8 cellular contexts compared by ENCODE assay signal in genomic region chr1:234322979-234323378, GRCh38. TPM values are rescaled to one million over a fixed set of nuclear protein-coding genes. Genes with fewer than 3 reads are reported as not detected.
DNase-seq lines count a peak whose midpoint lies in the region; ATAC-seq and TF ChIP-seq lines count a peak whose summit lies in the region.

No MANE protein-coding gene starts in this region.

- DNase-seq in DMS 273 (lab: John Stamatoyannopoulos, UW; ENCODE audit: unreplicated experiment), result peak; percentile 67
- no peak for DNase-seq in DMS 273 treated with DMSO at 0.1 percent for 48 hours (lab: John Stamatoyannopoulos, UW)
- peak; percentile 59 for DNase-seq in NCI-H146 (lab: John Stamatoyannopoulos, UW)
- DNase-seq in activated CD4-positive, alpha-beta T cell treated with anti-CD3 and anti-CD28 coated beads, Interleukin-2, amount 50 U/mL, for 48 hours, result peak; percentile 67 to 74
- DNase-seq in glutamatergic neuron, result peak; percentile 79
- DNase-seq in stimulated activated CD8-positive, alpha-beta memory T cell treated with anti-CD3 and anti-CD28 coated beads, Interleukin-4, amount 100 ng/mL, for 24 hours (ENCODE audit: low read depth), result peak; percentile 15

- no peak overlapping the region for H3K27ac Mint-ChIP-seq in glutamatergic neuron (ENCODE audit: unreplicated experiment)

- TF ChIP-seq CTCF in glutamatergic neuron (IDR thresholded peaks at IDR 0.05; ENCODE audit: partially characterized antibody, unreplicated experiment), result peak; percentile 23

- H3K4me3 Mint-ChIP-seq in glutamatergic neuron (ENCODE audit: unreplicated experiment), result no peak overlapping the region

- peaks cover 4% of the 10 kb centered on the region for H3K4me1 Mint-ChIP-seq in glutamatergic neuron (ENCODE audit: low read depth, unreplicated experiment)

- peaks cover 2% of the 10 kb centered on the region for H3K9me3 Mint-ChIP-seq in glutamatergic neuron (ENCODE audit: unreplicated experiment)

- no peaks in the 10 kb centered on the region for H3K36me3 Mint-ChIP-seq in glutamatergic neuron (ENCODE audit: unreplicated experiment)

- peaks cover 9% of the 10 kb centered on the region for H3K27me3 Mint-ChIP-seq in glutamatergic neuron (ENCODE audit: unreplicated experiment)

- no peak for ATAC-seq in HG02571 (IDR thresholded peaks at IDR 0.05; ENCODE audit: unreplicated experiment)
- no peak for ATAC-seq in HG03520 (IDR thresholded peaks at IDR 0.05; ENCODE audit: unreplicated experiment)

RNA-seq across cellular contexts. Expression of gene COA6, which starts 50.3 kb away (rescaled TPM):
- total RNA-seq in glutamatergic neuron (ENCODE audit: unreplicated experiment), result 14.6 TPM
